ENCODE assay signal across 16 cellular contexts in genomic region chr20:62677678-62678077, GRCh38. TPM values are rescaled to one million over a fixed set of nuclear protein-coding genes. Genes with fewer than 3 reads are reported as not detected.
DNase-seq lines count a peak whose midpoint lies in the region; ATAC-seq and TF ChIP-seq lines count a peak whose summit lies in the region.
"Had no signal": no experiment of that assay in that cellular context is flagged by ENCODE, and none has a peak within 500 bp of the region (broad histone marks: within the 10 kb centered on the region; RNA-seq: fewer than 3 reads in every experiment).

No MANE protein-coding gene starts in this region.

- H3K4me1 Mint-ChIP-seq in brain: peaks cover 22% of the 10 kb centered on the region
- H3K4me1 Mint-ChIP-seq in activated CD8-positive, alpha-beta T cell treated with anti-CD3 and anti-CD28 coated beads for 36 hours (ENCODE audit: low read depth): no peaks in the 10 kb centered on the region

- CTCF ChIA-PET in activated CD8-positive, alpha-beta T cell treated with anti-CD3 and anti-CD28 coated beads for 36 hours (lab: Charles Lee): interaction anchor here (0.5 to 3.8 kb wide), 3 partner anchors 63 to 114 kb away, joined by 3 to 16 read pairs (median 4); no protein-coding TSS in a partner anchor

- peaks cover 3% of the 10 kb centered on the region for H3K27me3 Mint-ChIP-seq in brain
- no peaks in the 10 kb centered on the region for H3K27me3 Mint-ChIP-seq in activated CD8-positive, alpha-beta T cell treated with anti-CD3 and anti-CD28 coated beads for 36 hours

- no peak for ATAC-seq in activated CD8-positive, alpha-beta T cell treated with anti-CD3 and anti-CD28 coated beads for 36 hours
- ATAC-seq: CD8-positive, alpha-beta T cell had no signal

- H3K36me3 ChIP-seq in KOPT-K1 (ENCODE audit: insufficient read depth, low read length): peaks cover 2% of the 10 kb centered on the region; the same call in 1 of the 2 replicates
- H3K36me3 ChIP-seq: HAP-1 had no signal

- POLR2A ChIA-PET in activated CD8-positive, alpha-beta T cell treated with anti-CD3 and anti-CD28 coated beads for 36 hours (lab: Charles Lee): no interaction called here

- peaks cover 13% of the 10 kb centered on the region for H3K36me3 Mint-ChIP-seq in brain
- no peaks in the 10 kb centered on the region for H3K36me3 Mint-ChIP-seq in activated CD8-positive, alpha-beta T cell treated with anti-CD3 and anti-CD28 coated beads for 36 hours (ENCODE audit: low read depth)
- H3K36me3 Mint-ChIP-seq: CD8-positive, alpha-beta T cell had no signal

- peak overlapping the region; percentile 50 for H3K27ac ChIP-seq in KOPT-K1 (ENCODE audit: low read depth, low read length, poor library complexity, severe bottlenecking)
- H3K27ac ChIP-seq: C4-2B, KMS-11 had no signal

- peaks cover 12 to 29% (median 18%) of the 10 kb centered on the region in 5 experiments for H3K9me3 Mint-ChIP-seq in brain
- peaks cover 4% of the 10 kb centered on the region for H3K9me3 Mint-ChIP-seq in activated CD8-positive, alpha-beta T cell treated with anti-CD3 and anti-CD28 coated beads for 36 hours

- no peak for TF ChIP-seq CTCF in brain (conservative IDR thresholded peaks at IDR 0.05)
- no peak for TF ChIP-seq CTCF in activated CD8-positive, alpha-beta T cell treated with anti-CD3 and anti-CD28 coated beads for 36 hours (IDR thresholded peaks at IDR 0.05)

- no peak overlapping the region for H3K4me3 Mint-ChIP-seq in brain
- H3K4me3 Mint-ChIP-seq in activated CD8-positive, alpha-beta T cell treated with anti-CD3 and anti-CD28 coated beads for 36 hours: no peak overlapping the region
- H3K4me3 Mint-ChIP-seq: CD8-positive, alpha-beta T cell; HFFc6 had no signal

- peaks cover 14% of the 10 kb centered on the region for H3K9me3 ChIP-seq in KOPT-K1 (ENCODE audit: insufficient read depth, low read length, poor library complexity, severe bottlenecking)
- H3K9me3 ChIP-seq: HAP-1 had no signal

- intact Hi-C loops in activated CD8-positive, alpha-beta T cell treated with anti-CD3 and anti-CD28 coated beads for 36 hours (cut with micrococcal nuclease): no loop called here

- DNase-seq in SIG-M5 treated with dmso at 0.1 percent for 504 hours (lab: John Stamatoyannopoulos, UW; ENCODE audit: unreplicated experiment): peak; percentile 53
- no peak for DNase-seq in SIG-M5 (lab: John Stamatoyannopoulos, UW)
- no peak for DNase-seq in HCEC 1CT
- no peak for DNase-seq in activated CD8-positive, alpha-beta T cell treated with anti-CD3 and anti-CD28 coated beads for 36 hours
- DNase-seq in HK-2 (ENCODE audit: unreplicated experiment): no peak
- DNase-seq: 8988T; CD8-positive, alpha-beta T cell; COR-L47; DMS153; EL; HFFc6 had no signal

- peak overlapping the region in 3 of 5 experiments; percentile 33 to 63 (median 54) for H3K27ac Mint-ChIP-seq in brain
- H3K27ac Mint-ChIP-seq in activated CD8-positive, alpha-beta T cell treated with anti-CD3 and anti-CD28 coated beads for 36 hours: no peak overlapping the region
- H3K27ac Mint-ChIP-seq: CD8-positive, alpha-beta T cell; HFFc6 had no signal

RNA-seq across cellular contexts. Expression of gene NTSR1, which starts 31.0 kb away (rescaled TPM):
- 0.48 TPM for polyA plus RNA-seq in brain (ENCODE audit: insufficient read depth, low read depth, low replicate concordance)
- total RNA-seq in activated CD8-positive, alpha-beta T cell treated with anti-CD3 and anti-CD28 coated beads for 36 hours: not detected
- total RNA-seq: CD8-positive, alpha-beta T cell had no signal

RNA-seq across cellular contexts. Expression of gene SLCO4A1, which starts 35.4 kb away (rescaled TPM):
- 18.2 TPM for polyA plus RNA-seq in brain (ENCODE audit: insufficient read depth, low read depth, low replicate concordance)
- total RNA-seq in activated CD8-positive, alpha-beta T cell treated with anti-CD3 and anti-CD28 coated beads for 36 hours: 10 to 100 TPM; 66.5 to 68.4 TPM
